ENCODE assay signal across 10 cellular contexts in the genomic region with DNA sequence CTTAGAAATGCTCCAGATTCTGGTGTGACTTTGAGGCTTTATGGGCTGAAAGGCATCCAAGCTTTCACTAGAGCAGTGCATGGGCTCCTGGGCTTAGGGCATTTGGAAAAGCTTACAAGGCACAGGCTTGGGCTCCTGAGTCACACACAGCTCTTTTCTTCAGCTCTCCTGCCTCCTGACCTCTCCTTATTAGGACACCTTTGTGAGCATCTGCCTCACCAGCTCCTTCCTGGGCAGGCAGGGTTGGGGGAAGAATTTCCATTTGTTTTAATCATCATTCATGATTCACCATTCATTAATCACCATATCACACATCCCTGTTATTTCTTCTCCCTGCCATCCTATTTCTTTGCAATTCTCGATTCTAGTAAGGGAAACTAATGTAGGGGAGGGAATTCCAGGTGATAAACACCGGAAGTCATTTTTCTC. TPM values are rescaled to one million over a fixed set of nuclear protein-coding genes. Genes with fewer than 3 reads are reported as not detected.
DNase-seq lines count a peak whose midpoint lies in the region; ATAC-seq and TF ChIP-seq lines count a peak whose summit lies in the region.
"Had no signal": no experiment of that assay in that cellular context is flagged by ENCODE, and none has a peak within 500 bp of the region (broad histone marks: within the 10 kb centered on the region; RNA-seq: fewer than 3 reads in every experiment).

No MANE protein-coding gene starts in this region.

- H3K4me1 ChIP-seq in ACC112 (ENCODE audit: control insufficient read depth, insufficient read depth, low read length, unreplicated experiment) = peaks cover 69% of the 10 kb centered on the region

- no peaks in the 10 kb centered on the region for H3K36me3 ChIP-seq in ACC112 (ENCODE audit: insufficient read depth, low read length)
- no peaks in the 10 kb centered on the region for H3K36me3 ChIP-seq in kidney epithelial cell (ENCODE audit: control insufficient read depth, insufficient read depth, low read length)
- no peaks in the 10 kb centered on the region for H3K36me3 ChIP-seq in H7 (replicated peaks; ENCODE audit: control insufficient read depth, insufficient read depth, low read length)

- ATAC-seq in HG03280 (IDR thresholded peaks at IDR 0.05; ENCODE audit: unreplicated experiment) (no peak), sciatic nerve (no peak)

- TF ChIP-seq CTCF in kidney epithelial cell (IDR thresholded peaks at IDR 0.05; ENCODE audit: insufficient read depth, low read length, poor library complexity, severe bottlenecking) = no peak

- no peaks in the 10 kb centered on the region for H3K79me2 ChIP-seq in ACC112 (ENCODE audit: control insufficient read depth, insufficient read depth, low read length, unreplicated experiment)

- intact Hi-C loops in sciatic nerve (cut with DNase I) = no loop called here

- H3K27me3 ChIP-seq in ACC112 (ENCODE audit: insufficient read depth, low read length) (no peaks in the 10 kb centered on the region), kidney epithelial cell (ENCODE audit: control insufficient read depth, insufficient read depth, low read length) (no peaks in the 10 kb centered on the region), H7 (ENCODE audit: control insufficient read depth, insufficient read depth, low read length) (no peaks in the 10 kb centered on the region)

- no peak overlapping the region for H2AFZ ChIP-seq in ACC112 (ENCODE audit: low read length, unreplicated experiment)

- H3K27ac ChIP-seq in ACC112 (ENCODE audit: low read depth, low read length) = peak overlapping the region; percentile 98

- DNase-seq in HS-27A (ENCODE audit: low read depth) (peak; percentile 86), astrocyte of the hippocampus (ENCODE audit: low read depth, low spot score) (peak; percentile 84), kidney epithelial cell (ENCODE audit: low read depth) (peak; percentile 96), H7 (no peak), sciatic nerve (ENCODE audit: low spot score) (no peak)
- no peak for DNase-seq in stimulated activated CD4-positive, alpha-beta T cell treated with anti-CD3 and anti-CD28 coated beads, Interleukin-4, amount 100 ng/mL, for 1 hour
- DNase-seq: CD8-positive, alpha-beta memory T cell; NCI-H2107 had no signal

- H3K4me3 ChIP-seq in ACC112 (ENCODE audit: low read depth, low read length) (peak overlapping the region; percentile 8; the same call in 1 of the 2 replicates), kidney epithelial cell (ENCODE audit: low read depth, low read length) (no peak overlapping the region), H7 (ENCODE audit: insufficient read depth, low read depth, low read length) (no peak overlapping the region)

RNA-seq across cellular contexts. Expression of gene CDCP1, which starts 22.3 kb away (rescaled TPM):
- total RNA-seq in kidney epithelial cell (82.0 and 92.1 TPM in 2 replicates), sciatic nerve (1.8 TPM)
- total RNA-seq in H7 (2014; rRNA removed; shearing (Covaris generic)) = 1.5 and 2.2 TPM in 2 replicates

Comparison
In these comparisons a context has a peak if more than half of its experiments do, and no peak if none do; other contexts are left out.
1. DNase-seq: peak in HS-27A (single experiment), astrocyte of the hippocampus (single experiment) and kidney epithelial cell (single experiment); none in H7 (single experiment), sciatic nerve (single experiment) and stimulated activated CD4-positive, alpha-beta T cell treated with anti-CD3 and anti-CD28 coated beads, Interleukin-4, amount 100 ng/mL, for 1 hour (single experiment).
2. RNA of gene CDCP1, which starts 22.3 kb away (total RNA-seq): 82.0 to 92.1 TPM in kidney epithelial cell; 1.8 TPM in sciatic nerve (single experiment) and 1.5 to 2.2 TPM in H7; every median in the first group is over 10 times any median in the second.